In genomic region chr4:53019485-53020382, GRCh38 we compare ENCODE assay signal across 14 cellular contexts.
DNase-seq lines count a peak whose midpoint lies in the region; ATAC-seq, FAIRE-seq and TF ChIP-seq lines count a peak whose summit lies in the region.
"Had no signal": no experiment of that assay in that cellular context is flagged by ENCODE, and none has a peak within 500 bp of the region (broad histone marks: within the 10 kb centered on the region; RNA-seq: fewer than 3 reads in every experiment).

No MANE protein-coding gene starts in this region.

- H3K4me1 Mint-ChIP-seq in CD4-positive, alpha-beta T cell (ENCODE audit: low read depth) = no peaks in the 10 kb centered on the region

- H3K27me3 ChIP-seq in CD4-positive, alpha-beta T cell (ENCODE audit: control insufficient read depth, insufficient read depth, low read length) = no peaks in the 10 kb centered on the region
- H3K27me3 ChIP-seq: Peyer's patch had no signal

- no peaks in the 10 kb centered on the region for H3K9me3 ChIP-seq in CD4-positive, alpha-beta T cell (ENCODE audit: control insufficient read depth, low read length)
- H3K9me3 ChIP-seq: Peyer's patch had no signal

- TF ChIP-seq CTCF in omental fat pad (IDR thresholded peaks at IDR 0.05) (no peak), D721Med (IDR thresholded peaks at IDR 0.05; ENCODE audit: insufficient read depth, missing control alignments) (no peak)
- TF ChIP-seq CTCF in CD4-positive, alpha-beta T cell (IDR thresholded peaks at IDR 0.05) = no peak

- ATAC-seq in omental fat pad (ENCODE audit: low FRiP score) (peak; percentile 80), GM21737 (IDR thresholded peaks at IDR 0.05; ENCODE audit: unreplicated experiment) (no peak)
- no peak for ATAC-seq in CD4-positive, alpha-beta T cell (ENCODE audit: poor library complexity)

- CTCF ChIA-PET in CD4-positive, alpha-beta T cell (lab: Charles Lee) = no interaction called here

- POLR2A ChIA-PET in CD4-positive, alpha-beta T cell (lab: Charles Lee) = no interaction called here

- intact Hi-C loops in CD4-positive, alpha-beta T cell (cut with DNase I, micrococcal nuclease) = no loop called here

- no peak overlapping the region for H3K27ac Mint-ChIP-seq in CD4-positive, alpha-beta T cell
- H3K27ac Mint-ChIP-seq: activated naive CD4-positive, alpha-beta T cell treated with anti-CD3 and anti-CD28 coated beads for 36 hours had no signal

- H3K4me3 Mint-ChIP-seq in CD4-positive, alpha-beta T cell = no peak overlapping the region
- H3K4me3 Mint-ChIP-seq: activated naive CD4-positive, alpha-beta T cell treated with anti-CD3 and anti-CD28 coated beads for 36 hours had no signal

- peak; percentile 72 for DNase-seq in EL
- peak; percentile 50 for DNase-seq in RPMI7951 (ENCODE audit: low read depth)
- peak; percentile 59 for DNase-seq in fibroblast of gingiva (ENCODE audit: low read depth)
- DNase-seq in omental fat pad (ENCODE audit: low spot score) = no peak
- no peak for DNase-seq in anterior cingulate cortex (lab: John Stamatoyannopoulos, UW)
- no peak for DNase-seq in D721Med (ENCODE audit: insufficient read length, low spot score)
- DNase-seq in CD4-positive, alpha-beta T cell = no peak
- DNase-seq: activated naive CD4-positive, alpha-beta T cell treated with anti-CD3 and anti-CD28 coated beads for 36 hours; kidney; NCI-H1694; retina had no signal

- no peaks in the 10 kb centered on the region for H3K36me3 Mint-ChIP-seq in CD4-positive, alpha-beta T cell (ENCODE audit: low read depth)

- FAIRE-seq in D721Med (lab: Jason Lieb, UNC) = no peak
- FAIRE-seq: GM18507 had no signal

- H3K27me3 Mint-ChIP-seq in CD4-positive, alpha-beta T cell = no peaks in the 10 kb centered on the region

- H3K9me3 Mint-ChIP-seq in CD4-positive, alpha-beta T cell = no peaks in the 10 kb centered on the region
- H3K9me3 Mint-ChIP-seq: activated naive CD4-positive, alpha-beta T cell treated with anti-CD3 and anti-CD28 coated beads for 36 hours had no signal

- no peak overlapping the region for H3K27ac ChIP-seq in CD4-positive, alpha-beta T cell (ENCODE audit: low read depth, low read length)

Comparison
In these comparisons a context has a peak if more than half of its experiments do, and no peak if none do; other contexts are left out.
1. DNase-seq: peak in EL (single experiment), RPMI7951 (single experiment) and fibroblast of gingiva (single experiment); none in omental fat pad (single experiment), anterior cingulate cortex (0 of 58), D721Med (single experiment) and CD4-positive, alpha-beta T cell (0 of 10).